ENCODE assay signal across 18 cellular contexts in genomic region chr7:121077165-121077630, GRCh38.
DNase-seq lines count a peak whose midpoint lies in the region; ATAC-seq and TF ChIP-seq lines count a peak whose summit lies in the region.
"Had no signal": no experiment of that assay in that cellular context is flagged by ENCODE, and none has a peak within 500 bp of the region (broad histone marks: within the 10 kb centered on the region; RNA-seq: fewer than 3 reads in every experiment).

No MANE protein-coding gene starts in this region.

- no peaks in the 10 kb centered on the region for H4K20me1 ChIP-seq in IMR-90 (ENCODE audit: insufficient read depth, low read length)

- intact Hi-C loops in IMR-90 (cut with micrococcal nuclease) = no loop called here

- H3K9me3 ChIP-seq in IMR-90 (ENCODE audit: control insufficient read depth, insufficient read depth, low read length) (no peaks in the 10 kb centered on the region), mesenchymal stem cell (ENCODE audit: control insufficient read depth, low read length) (no peaks in the 10 kb centered on the region), thoracic aorta (no peaks in the 10 kb centered on the region), neuronal stem cell (replicated peaks in 1 of 2; ENCODE audit: control insufficient read depth in 2 of 2, insufficient read depth in 1 of 2, low read depth in 1 of 2, low read length in 2 of 2) (peaks cover 0 to 2% of the 10 kb centered on the region in 2 donors)
- H3K9me3 ChIP-seq: BE2C had no signal

- POLR2A ChIA-PET in IMR-90 (lab: Charles Lee; ENCODE audit: unreplicated experiment) = no interaction called here

- H3K14ac ChIP-seq in IMR-90 (replicated peaks; ENCODE audit: low read depth, low read length) (peak overlapping the region; percentile 83; the same call in 1 of the 2 replicates), mesenchymal stem cell (ENCODE audit: low read length in 2 of 2) (no peak overlapping the region), neuronal stem cell (ENCODE audit: low read length) (no peak overlapping the region)

- H2AK9ac ChIP-seq in IMR-90 (replicated peaks; ENCODE audit: low read depth, low read length, poor library complexity) = no peak overlapping the region

- H2AFZ ChIP-seq in IMR-90 (replicated peaks; ENCODE audit: low read length, poor library complexity) (no peak overlapping the region), mesenchymal stem cell (ENCODE audit: low read depth, low read length) (no peak overlapping the region), neuronal stem cell (ENCODE audit: low read length) (no peak overlapping the region)
- H2AFZ ChIP-seq: GM23248 had no signal

- H3K36me3 ChIP-seq in IMR-90 (ENCODE audit: control insufficient read depth, insufficient read depth, low read length) (no peaks in the 10 kb centered on the region), mesenchymal stem cell (ENCODE audit: control insufficient read depth in 1 of 2, insufficient read depth in 2 of 2, low read depth in 1 of 2, low read length in 2 of 2) (no peaks in the 10 kb centered on the region), thoracic aorta (no peaks in the 10 kb centered on the region), neuronal stem cell (replicated peaks in 1 of 2; ENCODE audit: control insufficient read depth in 2 of 2, insufficient read depth in 2 of 2, low read length in 2 of 2) (no peaks in the 10 kb centered on the region)
- H3K36me3 ChIP-seq: BE2C had no signal

- H3K4me1 ChIP-seq in IMR-90 (ENCODE audit: control insufficient read depth, insufficient read depth, low read length) = peaks cover 5% of the 10 kb centered on the region; the same call in 1 of the 2 replicates
- no peaks in the 10 kb centered on the region for H3K4me1 ChIP-seq in mesenchymal stem cell (ENCODE audit: control insufficient read depth, insufficient read depth, low read depth, low read length)
- H3K4me1 ChIP-seq in thoracic aorta (ENCODE audit: control insufficient read depth in 1 of 2, low read depth in 2 of 2) = peaks cover 35 to 86% of the 10 kb centered on the region in 2 donors
- no peaks in the 10 kb centered on the region for H3K4me1 ChIP-seq in neuronal stem cell (ENCODE audit: control insufficient read depth in 2 of 2, insufficient read depth in 1 of 2, low read depth in 1 of 2, low read length in 2 of 2)
- H3K4me1 ChIP-seq: BE2C had no signal

- H2BK12ac ChIP-seq in mesenchymal stem cell (ENCODE audit: low read length in 2 of 2) (no peak overlapping the region), neuronal stem cell (ENCODE audit: low read length) (no peak overlapping the region)

- peaks cover 7% of the 10 kb centered on the region; the same call in 1 of the 2 replicates for H3K9me1 ChIP-seq in IMR-90 (ENCODE audit: insufficient read depth, low read length)

- dilution Hi-C loops in IMR-90 (cut with HindIII; ENCODE audit: low sequenced_read_pairs, unreplicated experiment) = loop anchor here (25.0 kb wide), 1 partner anchor 90 kb away; the partner anchor contains the start of gene CPED1

- BruUV-seq in IMR-90 (replicated peaks; lab: Mats Ljungman, UMichigan) = no TSS peak

- H4K91ac ChIP-seq in IMR-90 (ENCODE audit: insufficient read depth, low read depth, low read length) (no peak overlapping the region; the same call in 1 of the 2 replicates), mesenchymal stem cell (ENCODE audit: low read length) (no peak overlapping the region), neuronal stem cell (ENCODE audit: low read depth, low read length, poor library complexity) (no peak overlapping the region)

- H4K5ac ChIP-seq in IMR-90 (ENCODE audit: low read depth, low read length) = peak overlapping the region; percentile 85; the same call in 1 of the 2 replicates

- H2AK5ac ChIP-seq in IMR-90 (ENCODE audit: low read depth, low read length) (no peak overlapping the region), mesenchymal stem cell (ENCODE audit: low read length, severe bottlenecking) (no peak overlapping the region), neuronal stem cell (ENCODE audit: low read depth, low read length) (no peak overlapping the region)

- no peak for TF ChIP-seq CTCF in IMR-90 (conservative IDR thresholded peaks at IDR 0.05; ENCODE audit: low read depth, low read length)
- TF ChIP-seq CTCF in WI38 (IDR thresholded peaks at IDR 0.05; ENCODE audit: low read depth, low read length) = no peak
- TF ChIP-seq CTCF in thoracic aorta (IDR thresholded peaks at IDR 0.05) = no peak

- H2BK120ac ChIP-seq in IMR-90 (ENCODE audit: low read depth, low read length) = peak overlapping the region; percentile 79; the same call in 1 of the 2 replicates
- H2BK120ac ChIP-seq in mesenchymal stem cell (ENCODE audit: low read depth, low read length) = no peak overlapping the region
- H2BK120ac ChIP-seq in neuronal stem cell (ENCODE audit: low read depth, low read length) = no peak overlapping the region

- peak overlapping the region; percentile 50; the same call in 1 of the 2 replicates for H3K56ac ChIP-seq in IMR-90 (ENCODE audit: extremely low read depth, insufficient read depth, low read length)

- in situ Hi-C loops in IMR-90 (cut with MboI; ENCODE audit: low sequenced_read_pairs) = loop anchor here (5.0 kb wide), 1 partner anchor 85 kb away; no protein-coding TSS in a partner anchor

- H3K4me2 ChIP-seq in IMR-90 (ENCODE audit: low read depth, low read length) = peak overlapping the region; percentile 97; the same call in 1 of the 2 replicates
- H3K4me2 ChIP-seq in mesenchymal stem cell (ENCODE audit: low read length, poor library complexity, severe bottlenecking) = peak overlapping the region; percentile 61
- no peak overlapping the region for H3K4me2 ChIP-seq in neuronal stem cell (ENCODE audit: insufficient read depth, low read length, poor library complexity, severe bottlenecking)

- H2BK5ac ChIP-seq in IMR-90 (ENCODE audit: low read depth, low read length, poor library complexity, severe bottlenecking) = peak overlapping the region; percentile 90
- no peak overlapping the region for H2BK5ac ChIP-seq in mesenchymal stem cell (ENCODE audit: low read depth, low read length, poor library complexity, severe bottlenecking)
- H2BK5ac ChIP-seq in neuronal stem cell (ENCODE audit: low read length) = no peak overlapping the region

- H3K4me3 ChIP-seq in IMR-90 (ENCODE audit: insufficient read depth, low read depth, low read length) (peak overlapping the region; percentile 46; the same call in 1 of the 2 replicates), WI38 (ENCODE audit: low read depth, low read length) (peak overlapping the region; percentile 47), mesenchymal stem cell (ENCODE audit: insufficient read depth in 1 of 2, low read depth in 1 of 2, low read length in 2 of 2) (peak overlapping the region in 1 of 2 experiments; percentile 8), thoracic aorta (no peak overlapping the region), neuronal stem cell (ENCODE audit: low read length in 2 of 2) (no peak overlapping the region)

- DNase-seq in IMR-90 (no peak), mesenchymal stem cell (no peak), thoracic aorta (ENCODE audit: low spot score) (no peak), neuronal stem cell (ENCODE audit: low spot score) (no peak)
- DNase-seq: BE2C; CD4-positive, alpha-beta T cell; GM23248; HCEC 1CT; MM.1S; NCI-H1092 treated with DMSO at 0.1 percent for 48 hours; NCI-H2107; NCI-H2227 treated with DMSO at 0.1 percent for 48 hours; NCI-H524 treated with DMSO at 0.1 percent for 48 hours; SHP77 had no signal

- no peak for TF ChIP-seq RAD21 in IMR-90 (IDR thresholded peaks at IDR 0.05; ENCODE audit: low read length)

- CTCF ChIA-PET in IMR-90 (lab: Yijun Ruan, JAX) = interaction anchor here (1.4 kb wide), 1 partner anchor 61 kb away, joined by 4 read pairs; no protein-coding TSS in a partner anchor

- 0 out of 3 replicates have a peak overlapping the region, but pooled peaks have one; percentile 62 for H2BK15ac ChIP-seq in IMR-90 (ENCODE audit: low read depth, low read length)
- no peak overlapping the region for H2BK15ac ChIP-seq in mesenchymal stem cell (ENCODE audit: low read depth, poor library complexity, severe bottlenecking)
- no peak overlapping the region for H2BK15ac ChIP-seq in neuronal stem cell (ENCODE audit: low read length)

- H3K9ac ChIP-seq in IMR-90 (ENCODE audit: low read depth, low read length) = no peak overlapping the region
- H3K9ac ChIP-seq in mesenchymal stem cell (ENCODE audit: low read length) = peak overlapping the region; percentile 15
- H3K9ac ChIP-seq in neuronal stem cell (ENCODE audit: low read depth, low read length, poor library complexity) = no peak overlapping the region
- H3K9ac ChIP-seq: GM23248 had no signal

- H3K18ac ChIP-seq in IMR-90 (ENCODE audit: low read depth, low read length) (peak overlapping the region; percentile 84; the same call in 1 of the 2 replicates), mesenchymal stem cell (ENCODE audit: low read depth in 1 of 2, low read length in 2 of 2) (no peak overlapping the region), neuronal stem cell (ENCODE audit: low read length) (no peak overlapping the region)

- no peak overlapping the region for H4K8ac ChIP-seq in IMR-90 (ENCODE audit: low read depth in 2 of 2, low read length in 2 of 2)
- no peak overlapping the region for H4K8ac ChIP-seq in mesenchymal stem cell (ENCODE audit: low read length)
- H4K8ac ChIP-seq in neuronal stem cell (ENCODE audit: low read depth, low read length) = no peak overlapping the region

- H3K4ac ChIP-seq in IMR-90 (ENCODE audit: low read depth, low read length) (peak overlapping the region; percentile 65; the same call in 1 of the 2 replicates), mesenchymal stem cell (ENCODE audit: low read depth in 1 of 2, low read length in 2 of 2) (no peak overlapping the region), neuronal stem cell (ENCODE audit: low read length) (no peak overlapping the region)

- H3K27ac ChIP-seq in IMR-90 (ENCODE audit: insufficient read depth, low read length) (no peak overlapping the region), mesenchymal stem cell (ENCODE audit: low read length, poor library complexity, severe bottlenecking) (peak overlapping the region; percentile 57), thoracic aorta (peak overlapping the region; percentile 29 to 36), neuronal stem cell (replicated peaks; ENCODE audit: low read length) (no peak overlapping the region)
- H3K27ac ChIP-seq: GM23248 had no signal

- ATAC-seq in IMR-90 (ENCODE audit: low read depth) = no peak
- no peak for ATAC-seq in thoracic aorta (ENCODE audit: insufficient number of reproducible peaks, low FRiP score, low read depth)
- ATAC-seq in GM18909 (IDR thresholded peaks at IDR 0.05; ENCODE audit: poor library complexity, unreplicated experiment) = no peak
- ATAC-seq in HG03045 (IDR thresholded peaks at IDR 0.05; ENCODE audit: unreplicated experiment) = no peak
- ATAC-seq: HepG2 had no signal

- H3K27me3 ChIP-seq in IMR-90 (ENCODE audit: control insufficient read depth, insufficient read depth, low read length) (no peaks in the 10 kb centered on the region), mesenchymal stem cell (ENCODE audit: control insufficient read depth in 1 of 2, insufficient read depth in 1 of 2, low read length in 2 of 2) (no peaks in the 10 kb centered on the region), thoracic aorta (replicated peaks; ENCODE audit: insufficient read depth) (no peaks in the 10 kb centered on the region), neuronal stem cell (ENCODE audit: control insufficient read depth in 3 of 3, insufficient read depth in 3 of 3, low read depth in 1 of 3, low read length in 3 of 3) (peaks cover 0 to 2% (median 0%) of the 10 kb centered on the region in 3 experiments)

- H2BK20ac ChIP-seq in IMR-90 (ENCODE audit: low read depth, low read length) = peak overlapping the region; percentile 58; the same call in 1 of the 2 replicates

- no peak for TF ChIP-seq POLR2A in IMR-90 (IDR thresholded peaks at IDR 0.05; ENCODE audit: low read depth, low read length)

- H3K23ac ChIP-seq in IMR-90 (ENCODE audit: low read depth, low read length) (peak overlapping the region; percentile 81; the same call in 1 of the 2 replicates), mesenchymal stem cell (ENCODE audit: low read length in 2 of 2) (no peak overlapping the region), neuronal stem cell (ENCODE audit: low read depth, low read length, poor library complexity) (no peak overlapping the region)

- peaks cover 30 to 55% of the 10 kb centered on the region in 2 experiments for H3K79me1 ChIP-seq in IMR-90 (ENCODE audit: low read depth in 1 of 2, low read length in 2 of 2)
- peaks cover 6% of the 10 kb centered on the region for H3K79me1 ChIP-seq in mesenchymal stem cell (replicated peaks; ENCODE audit: low read length, poor library complexity, severe bottlenecking)
- no peaks in the 10 kb centered on the region for H3K79me1 ChIP-seq in neuronal stem cell (ENCODE audit: low read depth, low read length)

Comparison
In these comparisons a context has a peak if more than half of its experiments do, and no peak if none do; other contexts are left out.
1. H3K27ac ChIP-seq: peak in mesenchymal stem cell (single experiment) and thoracic aorta (2 of 2); none in IMR-90 (single experiment) and neuronal stem cell (single experiment).
2. H3K4me3 ChIP-seq: peak in IMR-90 (single experiment) and WI38 (single experiment); none in thoracic aorta (single experiment) and neuronal stem cell (0 of 2).